In genomic region chr16:67704110-67704509, GRCh38 we compare ENCODE assay signal across 15 cellular contexts. TPM values are rescaled to one million over a fixed set of nuclear protein-coding genes. Genes with fewer than 3 reads are reported as not detected.
DNase-seq lines count a peak whose midpoint lies in the region; ATAC-seq and TF ChIP-seq lines count a peak whose summit lies in the region.
"Had no signal": no experiment of that assay in that cellular context is flagged by ENCODE, and none has a peak within 500 bp of the region (broad histone marks: within the 10 kb centered on the region; RNA-seq: fewer than 3 reads in every experiment).

No MANE protein-coding gene starts in this region.

- no peak overlapping the region for H3K27ac ChIP-seq in foreskin keratinocyte

- no peak overlapping the region for H3K4me3 Mint-ChIP-seq in activated naive CD4-positive, alpha-beta T cell treated with anti-CD3 and anti-CD28 coated beads for 36 hours
- no peak overlapping the region for H3K4me3 Mint-ChIP-seq in activated CD4-positive, alpha-beta memory T cell treated with anti-CD3 and anti-CD28 coated beads for 36 hours
- peak overlapping the region in 1 of 2 donors; percentile 58 for H3K4me3 Mint-ChIP-seq in effector memory CD8-positive, alpha-beta T cell
- no peak overlapping the region for H3K4me3 Mint-ChIP-seq in stimulated activated effector memory CD8-positive, alpha-beta T cell treated with anti-CD3 and anti-CD28 coated beads, Interleukin-12 subunit alpha, Interleukin-12 subunit beta, amount 100 ng/mL, for 72 hours
- H3K4me3 Mint-ChIP-seq: CD14-positive monocyte had no signal

- no peaks in the 10 kb centered on the region for H3K9me3 Mint-ChIP-seq in activated naive CD4-positive, alpha-beta T cell treated with anti-CD3 and anti-CD28 coated beads for 36 hours
- H3K9me3 Mint-ChIP-seq in activated naive CD4-positive, alpha-beta T cell treated with anti-CD3 and anti-CD28 coated beads, Interleukin-2, amount 50 U/mL, for 72 hours, result no peaks in the 10 kb centered on the region
- no peaks in the 10 kb centered on the region for H3K9me3 Mint-ChIP-seq in activated CD4-positive, alpha-beta memory T cell treated with anti-CD3 and anti-CD28 coated beads for 36 hours
- H3K9me3 Mint-ChIP-seq in effector memory CD8-positive, alpha-beta T cell, result no peaks in the 10 kb centered on the region
- no peaks in the 10 kb centered on the region for H3K9me3 Mint-ChIP-seq in stimulated activated effector memory CD8-positive, alpha-beta T cell treated with anti-CD3 and anti-CD28 coated beads, Interleukin-12 subunit alpha, Interleukin-12 subunit beta, amount 100 ng/mL, for 72 hours

- ATAC-seq in activated naive CD4-positive, alpha-beta T cell treated with anti-CD3 and anti-CD28 coated beads, Interleukin-2, amount 50 U/mL, for 72 hours, result no peak
- no peak for ATAC-seq in effector memory CD8-positive, alpha-beta T cell (replicated peaks)
- ATAC-seq in stimulated activated effector memory CD8-positive, alpha-beta T cell treated with anti-CD3 and anti-CD28 coated beads, Interleukin-12 subunit alpha, Interleukin-12 subunit beta, amount 100 ng/mL, for 72 hours, result no peak
- no peak for ATAC-seq in foreskin keratinocyte
- ATAC-seq: Panc1, Right ventricle myocardium inferior had no signal

- H3K4me1 ChIP-seq in foreskin keratinocyte, result peaks cover 6% of the 10 kb centered on the region

- POLR2A ChIA-PET in activated CD4-positive, alpha-beta memory T cell treated with anti-CD3 and anti-CD28 coated beads for 36 hours (lab: Charles Lee), result no interaction called here

- H3K27me3 ChIP-seq in foreskin keratinocyte, result no peaks in the 10 kb centered on the region

- TF ChIP-seq CTCF in foreskin keratinocyte (conservative IDR thresholded peaks at IDR 0.05), result no peak

- H3K4me1 Mint-ChIP-seq in activated naive CD4-positive, alpha-beta T cell treated with anti-CD3 and anti-CD28 coated beads for 36 hours (ENCODE audit: low read depth), result peaks cover 20% of the 10 kb centered on the region
- H3K4me1 Mint-ChIP-seq in activated CD4-positive, alpha-beta memory T cell treated with anti-CD3 and anti-CD28 coated beads for 36 hours (ENCODE audit: low read depth), result peaks cover 23% of the 10 kb centered on the region
- peaks cover 14 to 22% of the 10 kb centered on the region in 2 donors for H3K4me1 Mint-ChIP-seq in effector memory CD8-positive, alpha-beta T cell (ENCODE audit: low read depth in 2 of 2)
- H3K4me1 Mint-ChIP-seq in stimulated activated effector memory CD8-positive, alpha-beta T cell treated with anti-CD3 and anti-CD28 coated beads, Interleukin-12 subunit alpha, Interleukin-12 subunit beta, amount 100 ng/mL, for 72 hours, result peaks cover 17% of the 10 kb centered on the region
- H3K4me1 Mint-ChIP-seq: CD14-positive monocyte had no signal

- no peaks in the 10 kb centered on the region for H3K27me3 Mint-ChIP-seq in activated naive CD4-positive, alpha-beta T cell treated with anti-CD3 and anti-CD28 coated beads for 36 hours (ENCODE audit: low read depth)
- no peaks in the 10 kb centered on the region for H3K27me3 Mint-ChIP-seq in activated CD4-positive, alpha-beta memory T cell treated with anti-CD3 and anti-CD28 coated beads for 36 hours
- H3K27me3 Mint-ChIP-seq in effector memory CD8-positive, alpha-beta T cell, result no peaks in the 10 kb centered on the region

- intact Hi-C loops in activated naive CD4-positive, alpha-beta T cell treated with anti-CD3 and anti-CD28 coated beads for 36 hours (cut with micrococcal nuclease), result no loop called here
- intact Hi-C loops in activated CD4-positive, alpha-beta memory T cell treated with anti-CD3 and anti-CD28 coated beads for 36 hours (cut with micrococcal nuclease), result no loop called here

- H3K36me3 Mint-ChIP-seq in activated naive CD4-positive, alpha-beta T cell treated with anti-CD3 and anti-CD28 coated beads for 36 hours (ENCODE audit: low read depth), result no peaks in the 10 kb centered on the region
- no peaks in the 10 kb centered on the region for H3K36me3 Mint-ChIP-seq in activated naive CD4-positive, alpha-beta T cell treated with anti-CD3 and anti-CD28 coated beads, Interleukin-2, amount 50 U/mL, for 72 hours
- H3K36me3 Mint-ChIP-seq in activated CD4-positive, alpha-beta memory T cell treated with anti-CD3 and anti-CD28 coated beads for 36 hours, result no peaks in the 10 kb centered on the region
- peaks cover 4% of the 10 kb centered on the region for H3K36me3 Mint-ChIP-seq in effector memory CD8-positive, alpha-beta T cell (ENCODE audit: insufficient read depth)
- no peaks in the 10 kb centered on the region for H3K36me3 Mint-ChIP-seq in stimulated activated effector memory CD8-positive, alpha-beta T cell treated with anti-CD3 and anti-CD28 coated beads, Interleukin-12 subunit alpha, Interleukin-12 subunit beta, amount 100 ng/mL, for 72 hours

- peak overlapping the region; percentile 10 for H3K27ac Mint-ChIP-seq in activated naive CD4-positive, alpha-beta T cell treated with anti-CD3 and anti-CD28 coated beads for 36 hours
- H3K27ac Mint-ChIP-seq in activated naive CD4-positive, alpha-beta T cell treated with anti-CD3 and anti-CD28 coated beads, Interleukin-2, amount 50 U/mL, for 72 hours, result peak overlapping the region in 1 of 2 donors; percentile 86
- H3K27ac Mint-ChIP-seq in activated CD4-positive, alpha-beta memory T cell treated with anti-CD3 and anti-CD28 coated beads for 36 hours, result peak overlapping the region; percentile 78
- H3K27ac Mint-ChIP-seq in effector memory CD8-positive, alpha-beta T cell, result peak overlapping the region; percentile 91 to 95
- peak overlapping the region; percentile 67 for H3K27ac Mint-ChIP-seq in stimulated activated effector memory CD8-positive, alpha-beta T cell treated with anti-CD3 and anti-CD28 coated beads, Interleukin-12 subunit alpha, Interleukin-12 subunit beta, amount 100 ng/mL, for 72 hours

- CTCF ChIA-PET in activated naive CD4-positive, alpha-beta T cell treated with anti-CD3 and anti-CD28 coated beads for 36 hours (lab: Charles Lee), result interaction anchor here (0.7 to 2.5 kb wide), 2 partner anchors 113 to 183 kb away, joined by 3 to 6 read pairs; no protein-coding TSS in a partner anchor
- CTCF ChIA-PET in activated CD4-positive, alpha-beta memory T cell treated with anti-CD3 and anti-CD28 coated beads for 36 hours (lab: Charles Lee), result no interaction called here

- no peak for DNase-seq in activated naive CD4-positive, alpha-beta T cell treated with anti-CD3 and anti-CD28 coated beads for 36 hours
- no peak for DNase-seq in activated naive CD4-positive, alpha-beta T cell treated with anti-CD3 and anti-CD28 coated beads, Interleukin-2, amount 50 U/mL, for 72 hours (ENCODE audit: low spot score in 2 of 2)
- no peak for DNase-seq in activated CD4-positive, alpha-beta memory T cell treated with anti-CD3 and anti-CD28 coated beads for 36 hours
- no peak for DNase-seq in effector memory CD8-positive, alpha-beta T cell
- DNase-seq in stimulated activated effector memory CD8-positive, alpha-beta T cell treated with anti-CD3 and anti-CD28 coated beads, Interleukin-12 subunit alpha, Interleukin-12 subunit beta, amount 100 ng/mL, for 72 hours (ENCODE audit: low spot score in 2 of 2), result no peak
- DNase-seq in foreskin keratinocyte, result no peak
- no peak for DNase-seq in superior temporal gyrus (ENCODE audit: extremely low spot score)
- DNase-seq in epidermal melanocyte (ENCODE audit: insufficient read length, low spot score), result no peak
- DNase-seq: AML-193, H7, KBM-7, NCI-H524 had no signal

RNA-seq across cellular contexts. Expression of gene GFOD2, which starts 15.0 kb away (rescaled TPM):
- total RNA-seq in activated naive CD4-positive, alpha-beta T cell treated with anti-CD3 and anti-CD28 coated beads for 36 hours, result 1 to 10 TPM; 7.3 to 8.2 TPM
- total RNA-seq in activated naive CD4-positive, alpha-beta T cell treated with anti-CD3 and anti-CD28 coated beads, Interleukin-2, amount 50 U/mL, for 72 hours, result 10 to 100 TPM; 10.9 to 12.9 TPM
- 10 to 100 TPM; 12.6 to 13.7 TPM for total RNA-seq in activated CD4-positive, alpha-beta memory T cell treated with anti-CD3 and anti-CD28 coated beads for 36 hours
- 16.7 and 17.1 TPM in 2 replicates for total RNA-seq in foreskin keratinocyte
- polyA plus RNA-seq in foreskin keratinocyte, result 14.7 and 14.9 TPM in 2 replicates

RNA-seq across cellular contexts. Expression of gene C16orf86, which starts 37.5 kb away (rescaled TPM):
- 1 to 10 TPM; 3.2 to 3.6 TPM for total RNA-seq in activated naive CD4-positive, alpha-beta T cell treated with anti-CD3 and anti-CD28 coated beads for 36 hours
- total RNA-seq in activated naive CD4-positive, alpha-beta T cell treated with anti-CD3 and anti-CD28 coated beads, Interleukin-2, amount 50 U/mL, for 72 hours, result 1 to 10 TPM; 2.0 to 2.1 TPM
- 1 to 10 TPM; 2.2 to 2.5 TPM for total RNA-seq in activated CD4-positive, alpha-beta memory T cell treated with anti-CD3 and anti-CD28 coated beads for 36 hours
- 1.2 and 1.3 TPM in 2 replicates for total RNA-seq in foreskin keratinocyte
- polyA plus RNA-seq in foreskin keratinocyte, result 1.7 and 2.0 TPM in 2 replicates

RNA-seq across cellular contexts. Expression of gene ENKD1, which starts 37.6 kb away (rescaled TPM):
- 1 to 10 TPM; 6.7 to 7.3 TPM for total RNA-seq in activated naive CD4-positive, alpha-beta T cell treated with anti-CD3 and anti-CD28 coated beads for 36 hours
- 10 to 100 TPM in 1 of 2 donors, 1 to 10 TPM in 1; 2.4 to 11.0 TPM for total RNA-seq in activated naive CD4-positive, alpha-beta T cell treated with anti-CD3 and anti-CD28 coated beads, Interleukin-2, amount 50 U/mL, for 72 hours
- 10 to 100 TPM in 1 of 2 experiments, 1 to 10 TPM in 1; 9.3 to 10.1 TPM for total RNA-seq in activated CD4-positive, alpha-beta memory T cell treated with anti-CD3 and anti-CD28 coated beads for 36 hours
- 19.1 and 19.5 TPM in 2 replicates for total RNA-seq in foreskin keratinocyte
- 24.0 and 24.5 TPM in 2 replicates for polyA plus RNA-seq in foreskin keratinocyte

RNA-seq across cellular contexts. Expression of gene PARD6A, which starts 43.4 kb away (rescaled TPM):
- 1 to 10 TPM; 7.3 to 8.4 TPM for total RNA-seq in activated naive CD4-positive, alpha-beta T cell treated with anti-CD3 and anti-CD28 coated beads for 36 hours
- total RNA-seq in activated naive CD4-positive, alpha-beta T cell treated with anti-CD3 and anti-CD28 coated beads, Interleukin-2, amount 50 U/mL, for 72 hours, result 10 to 100 TPM; 10.8 to 17.6 TPM
- total RNA-seq in activated CD4-positive, alpha-beta memory T cell treated with anti-CD3 and anti-CD28 coated beads for 36 hours, result 10 to 100 TPM; 11.2 to 11.5 TPM
- 1.1 TPM in 2 replicates for total RNA-seq in foreskin keratinocyte
- polyA plus RNA-seq in foreskin keratinocyte, result 1.1 and 1.6 TPM in 2 replicates

RNA-seq across cellular contexts. Expression of gene ACD, which starts 44.0 kb away (rescaled TPM):
- 10 to 100 TPM; 49.2 to 54.9 TPM for total RNA-seq in activated naive CD4-positive, alpha-beta T cell treated with anti-CD3 and anti-CD28 coated beads for 36 hours
- 10 to 100 TPM; 54.0 to 58.0 TPM for total RNA-seq in activated naive CD4-positive, alpha-beta T cell treated with anti-CD3 and anti-CD28 coated beads, Interleukin-2, amount 50 U/mL, for 72 hours
- total RNA-seq in activated CD4-positive, alpha-beta memory T cell treated with anti-CD3 and anti-CD28 coated beads for 36 hours, result 10 to 100 TPM; 63.0 to 63.9 TPM
- 46.1 and 46.2 TPM in 2 replicates for total RNA-seq in foreskin keratinocyte
- polyA plus RNA-seq in foreskin keratinocyte, result 51.3 and 59.1 TPM in 2 replicates
